In the genomic region with DNA sequence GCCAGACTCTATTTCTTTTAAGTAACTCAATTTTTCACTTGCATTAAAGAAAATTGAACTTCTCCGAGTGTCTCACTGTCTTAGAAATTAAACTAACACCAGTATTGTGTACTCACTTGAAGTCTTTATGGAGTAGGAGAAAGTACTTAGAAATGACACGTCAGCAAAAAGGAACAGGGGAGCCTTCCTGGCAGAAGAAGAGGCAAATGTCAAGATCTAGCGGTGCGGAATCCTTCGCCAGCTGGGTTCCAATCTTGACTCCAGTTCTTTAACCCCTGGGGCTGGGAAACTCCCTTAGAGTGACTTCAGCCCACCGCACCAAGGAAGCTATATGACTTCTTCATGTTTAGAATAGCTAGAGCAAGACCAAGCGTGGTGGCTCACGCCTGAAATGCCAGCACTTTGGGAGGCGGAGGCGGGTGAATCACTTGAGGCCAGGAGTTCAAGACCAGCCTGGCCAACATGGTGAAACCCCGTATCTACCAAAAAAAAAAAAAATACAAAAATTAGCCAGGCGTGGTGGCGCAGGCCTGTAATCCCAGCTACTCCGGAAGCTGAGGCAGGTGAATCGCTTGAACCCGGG, we compare ENCODE assay signal across 1 cellular context.
TF ChIP-seq lines count a peak whose summit lies in the region.

No MANE protein-coding gene starts in this region.

TF ChIP-seq in K562, 482 proteins besides CTCF, POLR2A, EP300 and RAD21:
- TF ChIP-seq MAFF (IDR thresholded peaks at IDR 0.05; ENCODE audit: low read length): peak; percentile 84
- no peak for TF ChIP-seq ZNF324 (CRISPR knock-in tag; IDR thresholded peaks at IDR 0.05)
- peak; percentile 65 for TF ChIP-seq MAFG (tag; conservative IDR thresholded peaks at IDR 0.05)
- peak; percentile 81 for TF ChIP-seq MAFK (IDR thresholded peaks at IDR 0.05; ENCODE audit: low read length)
- no peak for TF ChIP-seq MYNN (IDR thresholded peaks at IDR 0.05)
- TF ChIP-seq MYNN (CRISPR knock-in tag; IDR thresholded peaks at IDR 0.05): no peak
- TF ChIP-seq C11orf30 (IDR thresholded peaks at IDR 0.05; ENCODE audit: low read depth): peak; percentile 62
- TF ChIP-seq ZNF316 (IDR thresholded peaks at IDR 0.05): peak; percentile 80
